14 cellular contexts compared by ENCODE assay signal in the genomic region with DNA sequence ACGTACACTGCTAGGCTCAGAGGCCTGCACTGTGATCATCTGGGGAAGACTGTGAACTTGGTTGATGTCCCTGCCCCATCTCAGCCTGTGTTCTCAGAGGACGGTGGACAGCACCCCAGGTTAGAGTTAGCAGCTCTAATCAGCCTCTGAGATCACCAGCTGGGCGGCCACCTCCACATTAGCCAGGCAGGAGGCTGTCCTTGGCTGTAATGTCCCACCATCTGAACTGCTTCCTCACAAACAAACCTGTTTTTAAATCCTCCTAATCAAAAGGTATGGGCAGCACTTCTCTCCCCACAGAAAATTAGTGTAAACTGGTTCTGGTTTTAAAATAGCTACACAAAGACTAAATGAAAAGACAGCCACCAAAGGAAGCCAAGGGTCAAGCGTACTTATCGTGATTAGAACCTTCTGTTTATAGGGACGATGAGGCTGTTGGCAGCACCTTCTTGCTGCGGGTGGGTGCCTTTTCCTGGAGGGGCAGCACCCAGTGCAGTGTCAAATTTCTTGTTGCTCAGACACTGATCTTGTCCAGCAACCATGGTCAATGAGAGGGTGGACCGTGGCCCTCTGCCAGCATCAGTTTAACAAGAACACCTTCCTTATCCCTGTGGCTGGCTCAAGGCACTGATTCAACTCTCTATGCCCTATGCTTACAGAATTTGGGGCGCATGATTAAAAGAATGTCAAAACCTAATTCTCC. TPM values are rescaled to one million over a fixed set of nuclear protein-coding genes. Genes with fewer than 3 reads are reported as not detected.
DNase-seq lines count a peak whose midpoint lies in the region; ATAC-seq and TF ChIP-seq lines count a peak whose summit lies in the region.
"Had no signal": no experiment of that assay in that cellular context is flagged by ENCODE, and none has a peak within 500 bp of the region (broad histone marks: within the 10 kb centered on the region; RNA-seq: fewer than 3 reads in every experiment).

No MANE protein-coding gene starts in this region.

- WGBS in prostate gland = 35% methylated on average over 9 of the region's 9 CpGs

- H3K9me3 Mint-ChIP-seq in Calu3 (ENCODE audit: low read depth, unreplicated experiment) = no peaks in the 10 kb centered on the region
- H3K9me3 Mint-ChIP-seq in activated T-cell treated with anti-CD3 and anti-CD28 coated beads, Interleukin-2, amount 50 U/mL, for 72 hours = no peaks in the 10 kb centered on the region
- H3K9me3 Mint-ChIP-seq: HFFc6 had no signal

- H3K4me1 ChIP-seq in prostate gland (replicated peaks) = peaks cover 34% of the 10 kb centered on the region
- H3K4me1 ChIP-seq: Caco-2 had no signal

- TF ChIP-seq CTCF in Calu3 (IDR thresholded peaks at IDR 0.05; ENCODE audit: unreplicated experiment) (no peak), fibroblast of the aortic adventitia (IDR thresholded peaks at IDR 0.05; ENCODE audit: insufficient read depth, low read length) (no peak), prostate gland (IDR thresholded peaks at IDR 0.05) (no peak)

- H3K36me3 Mint-ChIP-seq in Calu3 (ENCODE audit: insufficient read depth, unreplicated experiment) = peaks cover 8% of the 10 kb centered on the region
- H3K36me3 Mint-ChIP-seq in activated T-cell treated with anti-CD3 and anti-CD28 coated beads, Interleukin-2, amount 50 U/mL, for 72 hours (ENCODE audit: insufficient read depth in 2 of 2) = no peaks in the 10 kb centered on the region

- H3K9me3 ChIP-seq in prostate gland = no peaks in the 10 kb centered on the region
- H3K9me3 ChIP-seq: Caco-2, thoracic aorta had no signal

- TSS peak; percentile 70 for BruUV-seq in Calu3 (replicated peaks; lab: Mats Ljungman, UMichigan)

- no peaks in the 10 kb centered on the region for H3K36me3 ChIP-seq in prostate gland
- H3K36me3 ChIP-seq: thoracic aorta had no signal

- intact Hi-C loops in Calu3 (cut with micrococcal nuclease; ENCODE audit: unreplicated experiment) (no loop called here), prostate gland (cut with DNase I) (no loop called here)

- H3K27ac ChIP-seq in prostate gland = peak overlapping the region; percentile 69 to 82
- H3K27ac ChIP-seq: thoracic aorta had no signal

- H3K27me3 ChIP-seq in prostate gland (replicated peaks; ENCODE audit: insufficient read depth) = no peaks in the 10 kb centered on the region

- no peak for ATAC-seq in activated T-cell treated with anti-CD3 and anti-CD28 coated beads, Interleukin-2, amount 50 U/mL, for 72 hours (replicated peaks in 1 of 2)
- ATAC-seq in GM18520 (IDR thresholded peaks at IDR 0.05; ENCODE audit: unreplicated experiment) = no peak
- ATAC-seq: activated CD8-positive, alpha-beta T cell treated with anti-CD3 and anti-CD28 coated beads, Interleukin-2, amount 10 ng/mL, durations not matched to agents 7 days and 5 days had no signal

- CTCF ChIA-PET in Calu3 (lab: Charles Lee) = interaction anchor here (0.6 to 1.4 kb wide), 4 partner anchors 31 to 63 kb away, joined by 3 to 4 read pairs (median 4); a partner anchor contains a TSS

- H3K27ac Mint-ChIP-seq in Calu3 (ENCODE audit: unreplicated experiment) = peak overlapping the region; percentile 66
- H3K27ac Mint-ChIP-seq in activated T-cell treated with anti-CD3 and anti-CD28 coated beads, Interleukin-2, amount 50 U/mL, for 72 hours = no peak overlapping the region
- H3K27ac Mint-ChIP-seq: activated CD8-positive, alpha-beta T cell treated with anti-CD3 and anti-CD28 coated beads, Interleukin-2, amount 10 ng/mL, durations not matched to agents 7 days and 5 days; HFFc6 had no signal

- no peak overlapping the region for H3K4me3 Mint-ChIP-seq in Calu3 (ENCODE audit: low read depth, unreplicated experiment)
- H3K4me3 Mint-ChIP-seq in activated T-cell treated with anti-CD3 and anti-CD28 coated beads, Interleukin-2, amount 50 U/mL, for 72 hours = no peak overlapping the region
- H3K4me3 Mint-ChIP-seq: activated CD8-positive, alpha-beta T cell treated with anti-CD3 and anti-CD28 coated beads, Interleukin-2, amount 10 ng/mL, durations not matched to agents 7 days and 5 days; HFFc6 had no signal

- no peaks in the 10 kb centered on the region for H3K27me3 Mint-ChIP-seq in Calu3 (ENCODE audit: unreplicated experiment)
- H3K27me3 Mint-ChIP-seq in activated T-cell treated with anti-CD3 and anti-CD28 coated beads, Interleukin-2, amount 50 U/mL, for 72 hours (ENCODE audit: low read depth) = peaks cover 5% of the 10 kb centered on the region

- H3K4me1 Mint-ChIP-seq in Calu3 (ENCODE audit: low read depth, unreplicated experiment) = peaks cover 57% of the 10 kb centered on the region
- no peaks in the 10 kb centered on the region for H3K4me1 Mint-ChIP-seq in activated T-cell treated with anti-CD3 and anti-CD28 coated beads, Interleukin-2, amount 50 U/mL, for 72 hours (ENCODE audit: low read depth)

- DNase-seq in Calu3 (peak; percentile 82), NCI-H69 (lab: John Stamatoyannopoulos, UW) (peak; percentile 69), fibroblast of the aortic adventitia (ENCODE audit: low read depth) (peak; percentile 27), prostate gland (ENCODE audit: low spot score) (peak; percentile 91), pons (ENCODE audit: low spot score) (no peak)
- DNase-seq in activated T-cell treated with anti-CD3 and anti-CD28 coated beads, Interleukin-2, amount 50 U/mL, for 72 hours = no peak
- no peak for DNase-seq in activated CD8-positive, alpha-beta memory T cell treated with anti-CD3 and anti-CD28 coated beads for 24 hours
- DNase-seq: activated CD8-positive, alpha-beta T cell treated with anti-CD3 and anti-CD28 coated beads, Interleukin-2, amount 10 ng/mL, durations not matched to agents 7 days and 5 days; Caco-2; HFFc6; NCI-H510A; stimulated activated CD4-positive, alpha-beta T cell treated with anti-CD3 and anti-CD28 coated beads, Interleukin-4, amount 100 ng/mL, for 24 hours had no signal

- TF ChIP-seq POLR2A in prostate gland (IDR thresholded peaks at IDR 0.05) = no peak

- H3K4me3 ChIP-seq in fibroblast of the aortic adventitia (ENCODE audit: low read depth, low read length) = no peak overlapping the region
- H3K4me3 ChIP-seq in prostate gland = no peak overlapping the region
- H3K4me3 ChIP-seq: thoracic aorta had no signal

RNA-seq across cellular contexts. Expression of a gene that starts 24.6 kb away (rescaled TPM):
- 0.45 and 0.49 TPM in 2 replicates for total RNA-seq in Calu3 (2022)
- total RNA-seq in fibroblast of the aortic adventitia (ENCODE audit: low replicate concordance) = under 0.01 TPM in 1 of 2 replicates, not detected in the other
- total RNA-seq in prostate gland = 1 to 10 TPM in 1 of 2 donors, not detected in 1; 7.4 TPM
- total RNA-seq in activated T-cell treated with anti-CD3 and anti-CD28 coated beads, Interleukin-2, amount 50 U/mL, for 72 hours = under 1 TPM in 1 of 2 donors, not detected in 1; 0.32 TPM
- total RNA-seq: Caco-2, HFFc6, thoracic aorta had no signal

RNA-seq across cellular contexts. Expression of a gene that starts 54.6 kb away (rescaled TPM):
- total RNA-seq in Calu3 (2022) (52.1 and 53.6 TPM in 2 replicates), fibroblast of the aortic adventitia (ENCODE audit: low replicate concordance) (0.65 and 2.3 TPM in 2 replicates), prostate gland (10 to 100 TPM; 32.1 to 43.7 TPM)
- 10 to 100 TPM; 30.7 to 36.4 TPM for total RNA-seq in activated T-cell treated with anti-CD3 and anti-CD28 coated beads, Interleukin-2, amount 50 U/mL, for 72 hours

Comparison
In these comparisons a context has a peak if more than half of its experiments do, and no peak if none do; other contexts are left out.
1. DNase-seq: peak in Calu3 (single experiment), NCI-H69 (single experiment), fibroblast of the aortic adventitia (single experiment) and prostate gland (single experiment); none in pons (single experiment), activated T-cell treated with anti-CD3 and anti-CD28 coated beads, Interleukin-2, amount 50 U/mL, for 72 hours (0 of 2) and activated CD8-positive, alpha-beta memory T cell treated with anti-CD3 and anti-CD28 coated beads for 24 hours (single experiment).